22 cellular contexts compared by ENCODE assay signal in the genomic region with DNA sequence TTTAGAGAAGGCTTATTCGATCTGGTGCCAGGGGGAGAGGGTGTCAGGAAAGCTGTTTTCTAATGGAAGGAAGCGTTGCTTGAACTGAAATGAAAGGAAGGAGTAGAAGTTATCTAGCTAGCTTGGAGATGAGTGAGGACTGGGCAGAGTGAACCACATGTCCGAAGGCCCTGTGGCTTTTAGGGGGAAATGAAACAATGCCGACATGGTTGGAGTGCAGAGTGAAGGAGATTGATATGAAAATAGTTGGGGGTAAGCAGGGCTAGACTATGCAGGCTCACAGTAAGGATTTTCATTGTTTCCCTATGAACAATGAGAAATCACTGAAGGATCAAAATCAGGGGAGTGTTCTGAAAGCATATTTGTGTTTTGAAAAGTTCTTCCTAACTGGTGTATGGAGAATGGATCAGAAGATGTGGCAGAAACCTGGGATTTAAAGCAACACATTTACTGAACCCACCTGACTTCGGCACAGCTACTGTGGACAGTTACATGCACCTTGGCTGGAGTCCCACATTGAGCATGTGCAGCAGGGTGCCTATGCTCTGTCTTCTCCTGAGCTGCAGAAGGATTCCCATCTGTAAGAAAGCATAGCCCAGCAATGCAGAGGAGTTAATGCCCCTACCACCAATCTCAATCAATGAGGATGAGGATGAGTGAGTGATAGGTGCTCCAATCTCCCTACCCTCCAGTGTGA.
DNase-seq lines count a peak whose midpoint lies in the region; ATAC-seq and TF ChIP-seq lines count a peak whose summit lies in the region.
"Had no signal": no experiment of that assay in that cellular context is flagged by ENCODE, and none has a peak within 500 bp of the region (broad histone marks: within the 10 kb centered on the region; RNA-seq: fewer than 3 reads in every experiment).

No MANE protein-coding gene starts in this region.

- no peaks in the 10 kb centered on the region for H3K79me2 ChIP-seq in OCI-LY3 (ENCODE audit: low read length)

- no peak for TF ChIP-seq CTCF in GM12865 (IDR thresholded peaks at IDR 0.05; ENCODE audit: insufficient read depth, low read depth, low read length, missing control alignments)
- no peak for TF ChIP-seq CTCF in OCI-LY3 (IDR thresholded peaks at IDR 0.05; ENCODE audit: low read depth, low read length)
- no peak for TF ChIP-seq CTCF in choroid plexus epithelial cell (conservative IDR thresholded peaks at IDR 0.05; ENCODE audit: low read depth, low read length)

- peak overlapping the region; percentile 9; the same call in 1 of the 2 replicates for H2AFZ ChIP-seq in OCI-LY3 (ENCODE audit: low read depth, low read length)

- H3K4me3 ChIP-seq in GM12865 (ENCODE audit: low read depth, low read length), result no peak overlapping the region
- no peak overlapping the region for H3K4me3 ChIP-seq in OCI-LY3 (ENCODE audit: low read length)
- H3K4me3 ChIP-seq in choroid plexus epithelial cell (ENCODE audit: low read depth, low read length), result no peak overlapping the region

- ATAC-seq in GM19455 (IDR thresholded peaks at IDR 0.05; ENCODE audit: unreplicated experiment) (no peak), HG03025 (IDR thresholded peaks at IDR 0.05; ENCODE audit: low FRiP score, unreplicated experiment) (no peak)

- H3K4me2 ChIP-seq in OCI-LY3 (ENCODE audit: low read length), result peak overlapping the region; percentile 37; the same call in 1 of the 2 replicates

- no peak overlapping the region for H3K9ac ChIP-seq in OCI-LY3 (ENCODE audit: low read length)

- H3K27ac ChIP-seq in OCI-LY3 (ENCODE audit: low read length), result no peak overlapping the region
- H3K27ac ChIP-seq: HL-60 had no signal

- peaks cover 14% of the 10 kb centered on the region for H3K4me1 ChIP-seq in OCI-LY3 (ENCODE audit: low read length)
- H3K4me1 ChIP-seq: Caco-2 had no signal

- no peaks in the 10 kb centered on the region for H4K20me1 ChIP-seq in OCI-LY3 (ENCODE audit: insufficient read depth, low read length)

- no peaks in the 10 kb centered on the region for H3K27me3 ChIP-seq in OCI-LY3 (ENCODE audit: low read depth, low read length)

- DNase-seq in GM12865 (ENCODE audit: low read depth), result peak; percentile 40
- DNase-seq in MV-4-11 (lab: John Stamatoyannopoulos, UW), result peak; percentile 78
- peak; percentile 16 for DNase-seq in choroid plexus epithelial cell (ENCODE audit: low read depth)
- DNase-seq in activated T-cell treated with anti-CD3 and anti-CD28 coated beads for 4 hours, result no peak
- no peak for DNase-seq in SIG-M5 (lab: John Stamatoyannopoulos, UW)
- DNase-seq: Caco-2; CD4-positive, alpha-beta T cell; GF-D8; HFFc6; IMR-90; Karpas-422; NCI-H1105 treated with DMSO at 0.1 percent for 48 hours; NCI-H1694; NCI-H2081 treated with DMSO at 0.1 percent for 48 hours; NCI-H446 treated with DMSO at 0.1 percent for 48 hours; NCI-H774; RPMI8226; SHP77 treated with DMSO at 0.1 percent for 48 hours had no signal

- no peaks in the 10 kb centered on the region for H3K9me3 ChIP-seq in OCI-LY3 (ENCODE audit: insufficient read depth, low read length)
- H3K9me3 ChIP-seq: Caco-2 had no signal

- H3K36me3 ChIP-seq in OCI-LY3 (replicated peaks; ENCODE audit: low read depth, low read length), result no peaks in the 10 kb centered on the region

Comparison
In these comparisons a context has a peak if more than half of its experiments do, and no peak if none do; other contexts are left out.
1. DNase-seq: peak in GM12865 (single experiment), MV-4-11 (single experiment) and choroid plexus epithelial cell (single experiment); none in activated T-cell treated with anti-CD3 and anti-CD28 coated beads for 4 hours (single experiment) and SIG-M5 (single experiment).